8 cellular contexts compared by ENCODE assay signal in the genomic region with DNA sequence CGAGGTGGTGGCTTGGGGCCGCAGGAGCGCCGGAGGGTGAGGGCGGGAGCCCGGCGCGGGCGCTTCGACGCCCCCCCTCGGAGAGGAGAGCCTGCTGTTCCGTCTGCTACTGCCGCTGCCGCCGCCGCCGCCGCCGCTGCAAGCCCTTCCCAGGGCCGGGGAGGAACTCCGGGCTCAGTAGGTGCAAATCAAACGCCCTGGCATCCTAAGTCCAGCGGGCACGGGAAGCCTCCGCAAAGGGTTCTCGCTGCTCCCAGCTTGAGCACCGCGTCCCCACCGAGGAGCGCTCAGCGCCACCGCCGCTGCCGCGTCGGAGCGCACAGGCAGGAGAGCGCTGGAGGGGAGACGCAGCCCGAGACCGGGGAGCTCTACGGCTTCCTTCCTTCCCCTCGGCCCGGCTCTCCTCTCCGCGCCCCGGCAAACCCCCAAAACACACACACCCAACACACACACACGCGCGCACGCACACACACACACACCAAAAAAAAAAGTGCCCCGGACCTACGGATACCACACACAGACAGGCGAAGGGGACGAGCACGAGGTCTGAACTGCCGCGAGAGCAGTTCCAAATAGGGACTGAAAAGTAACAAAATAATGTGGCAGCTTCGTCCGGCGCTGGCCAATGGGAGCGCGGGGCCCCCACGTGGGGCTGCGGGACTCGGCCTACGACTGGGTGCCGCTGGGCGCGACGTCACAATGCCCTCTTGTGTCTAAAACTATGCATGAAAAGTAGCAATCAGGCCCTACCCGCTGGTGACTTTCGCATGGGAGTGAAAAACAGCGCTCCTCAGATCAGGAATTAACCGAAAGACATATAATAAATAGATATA. TPM values are rescaled to one million over a fixed set of nuclear protein-coding genes. Genes with fewer than 3 reads are reported as not detected.
DNase-seq lines count a peak whose midpoint lies in the region; ATAC-seq and TF ChIP-seq lines count a peak whose summit lies in the region.

TLE3 (minus strand) TSS at position 581 of the 833 bp plus-strand sequence. CDS start 1,119 bp downstream, outside the sequence.

- H3K4me3 Mint-ChIP-seq in WTC11 (peak within 1 kb of the TSS; percentile 98), immature natural killer cell (peak within 1 kb of the TSS; percentile 91 to 100 (median 94))

- H3K27me3 Mint-ChIP-seq in WTC11 (ENCODE audit: low read depth) (peaks cover 25% of the 10 kb centered on the region), immature natural killer cell (ENCODE audit: low read depth in 3 of 3) (peaks cover 21 to 54% (median 40%) of the 10 kb centered on the region in 3 donors)

- H3K9me3 ChIP-seq in AG04450 (ENCODE audit: control insufficient read depth, insufficient read depth, low read length) (no peaks in the 10 kb centered on the region; the same call in 1 of the 2 replicates), spleen (no peaks in the 10 kb centered on the region)

- H3K27ac ChIP-seq in AG04450 (ENCODE audit: low read depth, low read length) (peak within 1 kb of the TSS; percentile 75), caudate nucleus (ENCODE audit: low read depth, low read length) (peak within 1 kb of the TSS; percentile 91), spleen (peak within 1 kb of the TSS; percentile 91 to 99 (median 97))

- peak; percentile 97 for DNase-seq in AG04450 (ENCODE audit: low read depth, low spot score)
- DNase-seq in NCI-H2227 treated with DMSO at 0.1 percent for 48 hours (lab: John Stamatoyannopoulos, UW), result peak; percentile 94
- peak; percentile 98 for DNase-seq in WTC11 (ENCODE audit: low spot score)
- peak; percentile 55 to 99 (median 94) for DNase-seq in caudate nucleus (lab: John Stamatoyannopoulos, UW)
- DNase-seq in immature natural killer cell, result peak; percentile 97 to 98 (median 97)
- peak; percentile 99 for DNase-seq in spleen

- peak; percentile 45 for ATAC-seq in GM18873 (IDR thresholded peaks at IDR 0.05; ENCODE audit: low FRiP score, unreplicated experiment)
- peak; percentile 50 for ATAC-seq in HG03159 (IDR thresholded peaks at IDR 0.05; ENCODE audit: unreplicated experiment)
- ATAC-seq in WTC11, result peak; percentile 36

- H3K36me3 Mint-ChIP-seq in WTC11 (peaks cover 6% of the 10 kb centered on the region), immature natural killer cell (peaks cover 5 to 23% (median 11%) of the 10 kb centered on the region in 3 donors)

- no peaks in the 10 kb centered on the region for H3K9me3 Mint-ChIP-seq in WTC11
- H3K9me3 Mint-ChIP-seq in immature natural killer cell, result no peaks in the 10 kb centered on the region

- intact Hi-C loops in spleen (cut with DNase I; ENCODE audit: low total_unique reads), result loop anchor here (10.0 kb wide), 1 partner anchor 373 kb away; no protein-coding TSS in a partner anchor

- peaks cover 43% of the 10 kb centered on the region for H3K4me1 Mint-ChIP-seq in WTC11
- H3K4me1 Mint-ChIP-seq in immature natural killer cell, result peaks cover 55 to 67% of the 10 kb centered on the region in 2 donors

- peaks cover 0 to 22% (median 7%) of the 10 kb centered on the region in 6 donors for H3K36me3 ChIP-seq in spleen

- WGBS in spleen, 5 donors, result 0% methylated on average over 36 to 76 of the region's 76 CpGs

- POLR2A ChIA-PET in AG04450 (lab: Yijun Ruan, JAX), result interaction anchor here (0.5 to 1.7 kb wide), 6 partner anchors 31 to 646 kb away, joined by 3 to 12 read pairs (median 4); no protein-coding TSS in a partner anchor
- POLR2A ChIA-PET in WTC11 (lab: Charles Lee), result interaction anchor here (0.6 to 4.6 kb wide), 12 partner anchors 9 to 265 kb away, joined by 3 to 44 read pairs (median 4); no protein-coding TSS in a partner anchor

- H3K27ac Mint-ChIP-seq in WTC11 (peak within 1 kb of the TSS; percentile 99), immature natural killer cell (peak within 1 kb of the TSS; percentile 96 to 100 (median 97))

- peaks cover under 1% of the 10 kb centered on the region for H3K27me3 ChIP-seq in AG04450 (ENCODE audit: control insufficient read depth, insufficient read depth, low read length)
- peaks cover 0 to 25% (median 0%) of the 10 kb centered on the region in 7 donors for H3K27me3 ChIP-seq in spleen (replicated peaks in 1 of 7)

- CTCF ChIA-PET in AG04450 (lab: Charles Lee), result interaction anchor here (0.5 to 1.9 kb wide), 9 partner anchors 15 to 932 kb away, joined by 3 to 8 read pairs (median 4); no protein-coding TSS in a partner anchor
- CTCF ChIA-PET in WTC11 (lab: Charles Lee), result interaction anchor here (0.6 to 1.6 kb wide), 7 partner anchors 14 to 257 kb away, joined by 3 to 5 read pairs (median 3); no protein-coding TSS in a partner anchor

- peaks cover 43 to 93% (median 72%) of the 10 kb centered on the region in 6 donors for H3K4me1 ChIP-seq in spleen

- TF ChIP-seq CTCF in AG04450 (IDR thresholded peaks at IDR 0.05; ENCODE audit: low read depth, low read length) (peak; percentile 43), WTC11 (IDR thresholded peaks at IDR 0.05) (no peak), spleen (IDR thresholded peaks at IDR 0.05 in 8 of 11, conservative IDR thresholded peaks at IDR 0.05 in 3 of 11) (peak in 9 of 11 experiments; percentile 45 to 72 (median 53))

- peak within 1 kb of the TSS; percentile 79 for H3K4me3 ChIP-seq in AG04450 (ENCODE audit: low read depth, low read length)
- peak within 1 kb of the TSS; percentile 67 to 96 (median 81) for H3K4me3 ChIP-seq in spleen

- peak; percentile 61 to 84 (median 72) for TF ChIP-seq POLR2A in spleen (IDR thresholded peaks at IDR 0.05)

TF ChIP-seq in WTC11, 78 proteins besides CTCF, POLR2A, EP300 and RAD21 (continues in another document):
- TF ChIP-seq ZNF138 (CRISPR knock-in tag; conservative IDR thresholded peaks at IDR 0.05) (no peak), USF1 (CRISPR knock-in tag; IDR thresholded peaks at IDR 0.05) (peak; percentile 28; the same call in 1 of the 2 replicates), RELA (CRISPR knock-in tag; IDR thresholded peaks at IDR 0.05; ENCODE audit: borderline replicate concordance) (no peak), AR (CRISPR knock-in tag; IDR thresholded peaks at IDR 0.05) (no peak), FOXK1 (CRISPR knock-in tag; IDR thresholded peaks at IDR 0.05) (peak; percentile 28), NFE2L1 (CRISPR knock-in tag; IDR thresholded peaks at IDR 0.05) (no peak), CREB1 (CRISPR knock-in tag; IDR thresholded peaks at IDR 0.05) (no peak), ZNF317 (CRISPR knock-in tag; IDR thresholded peaks at IDR 0.05; ENCODE audit: borderline replicate concordance, low read depth) (no peak), ZBTB21 (CRISPR knock-in tag; IDR thresholded peaks at IDR 0.05; ENCODE audit: borderline replicate concordance) (no peak), FOXP1 (CRISPR knock-in tag; IDR thresholded peaks at IDR 0.05; ENCODE audit: borderline replicate concordance) (0 out of 2 replicates have a peak, but pooled peaks have one; percentile 25)
- TF ChIP-seq, protein P1, sequence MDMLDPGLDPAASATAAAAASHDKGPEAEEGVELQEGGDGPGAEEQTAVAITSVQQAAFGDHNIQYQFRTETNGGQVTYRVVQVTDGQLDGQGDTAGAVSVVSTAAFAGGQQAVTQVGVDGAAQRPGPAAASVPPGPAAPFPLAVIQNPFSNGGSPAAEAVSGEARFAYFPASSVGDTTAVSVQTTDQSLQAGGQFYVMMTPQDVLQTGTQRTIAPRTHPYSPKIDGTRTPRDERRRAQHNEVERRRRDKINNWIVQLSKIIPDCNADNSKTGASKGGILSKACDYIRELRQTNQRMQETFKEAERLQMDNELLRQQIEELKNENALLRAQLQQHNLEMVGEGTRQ (CRISPR knock-in tag; IDR thresholded peaks at IDR 0.05), result peak; percentile 62

RNA-seq across cellular contexts. Expression of gene TLE3, which starts in this region (rescaled TPM):
- polyA plus RNA-seq in AG04450 (2011; rRNA removed) (7.5 and 10.8 TPM in 2 replicates), immature natural killer cell (10 to 100 TPM in 1 of 3 donors, 1 to 10 TPM in 1, under 1 TPM in 1; 0.06 to 18.6 (median 3.9) TPM), spleen (10 to 100 TPM; 23.7 to 41.0 (median 29.2) TPM)
- 25.2 and 31.7 TPM in 2 replicates for polyA minus RNA-seq in AG04450 (2011; rRNA and poly(A)+ RNA removed)
- total RNA-seq in WTC11 (2021) (66.8 to 78.7 TPM (median 68.0 TPM) in 3 replicates), spleen (100 to 1,000 TPM in 5 of 7 donors, 10 to 100 TPM in 2; 81.7 to 141 (median 121) TPM)

Comparison
In these comparisons a context has a peak if more than half of its experiments do, and no peak if none do; other contexts are left out.
1. Peak in every context shown above with its lines: DNase-seq, ATAC-seq, H3K4me3 ChIP-seq and H3K27ac ChIP-seq.